ENCODE assay signal across 1 cellular context in the genomic region with DNA sequence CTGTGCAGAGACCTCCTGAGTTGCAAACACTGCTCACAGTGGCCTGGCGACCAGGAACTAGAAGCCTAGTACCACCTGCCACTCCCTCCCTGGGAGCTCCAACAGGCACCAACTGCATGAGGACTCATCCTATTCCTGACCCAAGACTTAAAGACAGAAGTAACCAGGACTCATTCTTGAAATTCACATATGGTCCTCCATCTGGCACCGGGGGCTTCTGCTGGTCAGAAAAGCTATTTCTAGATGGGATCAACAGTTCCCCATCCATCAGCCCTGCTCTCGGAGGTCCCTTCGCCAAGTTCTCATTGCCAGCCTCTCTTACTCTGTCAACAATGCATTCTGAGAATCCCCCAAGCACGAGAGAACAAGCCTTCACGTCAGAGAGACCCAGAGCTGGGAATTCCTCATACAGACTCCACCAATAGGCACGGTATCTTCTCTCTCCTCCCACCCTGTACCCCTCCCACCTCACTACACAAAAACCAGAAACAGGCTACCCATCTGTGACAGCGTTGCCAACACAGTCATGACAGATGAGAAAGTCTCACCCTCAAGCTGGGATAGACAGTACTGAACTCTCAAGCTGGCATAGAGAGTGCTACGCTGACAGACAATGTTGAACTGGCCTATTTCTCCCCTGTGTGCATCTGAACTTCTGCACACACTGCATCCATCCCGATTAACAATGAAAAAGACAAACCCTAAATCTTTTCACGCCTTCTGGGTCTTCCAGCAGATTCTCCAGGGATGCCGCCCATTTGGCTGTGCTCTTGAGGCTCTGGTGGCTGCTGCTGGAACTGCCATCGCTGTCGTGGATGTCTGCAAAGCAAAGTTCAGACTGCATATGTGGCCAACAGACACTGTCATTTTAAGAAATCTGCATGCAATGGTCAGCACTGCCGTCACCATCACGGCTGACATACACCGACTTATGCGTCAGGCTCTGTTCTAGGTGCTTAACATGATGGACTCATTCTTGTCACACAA.
TF ChIP-seq lines count a peak whose summit lies in the region.

No MANE protein-coding gene starts in this region.

TF ChIP-seq in GM23338, 12 proteins besides CTCF, POLR2A, EP300 and RAD21:
- TF ChIP-seq, protein P1, sequence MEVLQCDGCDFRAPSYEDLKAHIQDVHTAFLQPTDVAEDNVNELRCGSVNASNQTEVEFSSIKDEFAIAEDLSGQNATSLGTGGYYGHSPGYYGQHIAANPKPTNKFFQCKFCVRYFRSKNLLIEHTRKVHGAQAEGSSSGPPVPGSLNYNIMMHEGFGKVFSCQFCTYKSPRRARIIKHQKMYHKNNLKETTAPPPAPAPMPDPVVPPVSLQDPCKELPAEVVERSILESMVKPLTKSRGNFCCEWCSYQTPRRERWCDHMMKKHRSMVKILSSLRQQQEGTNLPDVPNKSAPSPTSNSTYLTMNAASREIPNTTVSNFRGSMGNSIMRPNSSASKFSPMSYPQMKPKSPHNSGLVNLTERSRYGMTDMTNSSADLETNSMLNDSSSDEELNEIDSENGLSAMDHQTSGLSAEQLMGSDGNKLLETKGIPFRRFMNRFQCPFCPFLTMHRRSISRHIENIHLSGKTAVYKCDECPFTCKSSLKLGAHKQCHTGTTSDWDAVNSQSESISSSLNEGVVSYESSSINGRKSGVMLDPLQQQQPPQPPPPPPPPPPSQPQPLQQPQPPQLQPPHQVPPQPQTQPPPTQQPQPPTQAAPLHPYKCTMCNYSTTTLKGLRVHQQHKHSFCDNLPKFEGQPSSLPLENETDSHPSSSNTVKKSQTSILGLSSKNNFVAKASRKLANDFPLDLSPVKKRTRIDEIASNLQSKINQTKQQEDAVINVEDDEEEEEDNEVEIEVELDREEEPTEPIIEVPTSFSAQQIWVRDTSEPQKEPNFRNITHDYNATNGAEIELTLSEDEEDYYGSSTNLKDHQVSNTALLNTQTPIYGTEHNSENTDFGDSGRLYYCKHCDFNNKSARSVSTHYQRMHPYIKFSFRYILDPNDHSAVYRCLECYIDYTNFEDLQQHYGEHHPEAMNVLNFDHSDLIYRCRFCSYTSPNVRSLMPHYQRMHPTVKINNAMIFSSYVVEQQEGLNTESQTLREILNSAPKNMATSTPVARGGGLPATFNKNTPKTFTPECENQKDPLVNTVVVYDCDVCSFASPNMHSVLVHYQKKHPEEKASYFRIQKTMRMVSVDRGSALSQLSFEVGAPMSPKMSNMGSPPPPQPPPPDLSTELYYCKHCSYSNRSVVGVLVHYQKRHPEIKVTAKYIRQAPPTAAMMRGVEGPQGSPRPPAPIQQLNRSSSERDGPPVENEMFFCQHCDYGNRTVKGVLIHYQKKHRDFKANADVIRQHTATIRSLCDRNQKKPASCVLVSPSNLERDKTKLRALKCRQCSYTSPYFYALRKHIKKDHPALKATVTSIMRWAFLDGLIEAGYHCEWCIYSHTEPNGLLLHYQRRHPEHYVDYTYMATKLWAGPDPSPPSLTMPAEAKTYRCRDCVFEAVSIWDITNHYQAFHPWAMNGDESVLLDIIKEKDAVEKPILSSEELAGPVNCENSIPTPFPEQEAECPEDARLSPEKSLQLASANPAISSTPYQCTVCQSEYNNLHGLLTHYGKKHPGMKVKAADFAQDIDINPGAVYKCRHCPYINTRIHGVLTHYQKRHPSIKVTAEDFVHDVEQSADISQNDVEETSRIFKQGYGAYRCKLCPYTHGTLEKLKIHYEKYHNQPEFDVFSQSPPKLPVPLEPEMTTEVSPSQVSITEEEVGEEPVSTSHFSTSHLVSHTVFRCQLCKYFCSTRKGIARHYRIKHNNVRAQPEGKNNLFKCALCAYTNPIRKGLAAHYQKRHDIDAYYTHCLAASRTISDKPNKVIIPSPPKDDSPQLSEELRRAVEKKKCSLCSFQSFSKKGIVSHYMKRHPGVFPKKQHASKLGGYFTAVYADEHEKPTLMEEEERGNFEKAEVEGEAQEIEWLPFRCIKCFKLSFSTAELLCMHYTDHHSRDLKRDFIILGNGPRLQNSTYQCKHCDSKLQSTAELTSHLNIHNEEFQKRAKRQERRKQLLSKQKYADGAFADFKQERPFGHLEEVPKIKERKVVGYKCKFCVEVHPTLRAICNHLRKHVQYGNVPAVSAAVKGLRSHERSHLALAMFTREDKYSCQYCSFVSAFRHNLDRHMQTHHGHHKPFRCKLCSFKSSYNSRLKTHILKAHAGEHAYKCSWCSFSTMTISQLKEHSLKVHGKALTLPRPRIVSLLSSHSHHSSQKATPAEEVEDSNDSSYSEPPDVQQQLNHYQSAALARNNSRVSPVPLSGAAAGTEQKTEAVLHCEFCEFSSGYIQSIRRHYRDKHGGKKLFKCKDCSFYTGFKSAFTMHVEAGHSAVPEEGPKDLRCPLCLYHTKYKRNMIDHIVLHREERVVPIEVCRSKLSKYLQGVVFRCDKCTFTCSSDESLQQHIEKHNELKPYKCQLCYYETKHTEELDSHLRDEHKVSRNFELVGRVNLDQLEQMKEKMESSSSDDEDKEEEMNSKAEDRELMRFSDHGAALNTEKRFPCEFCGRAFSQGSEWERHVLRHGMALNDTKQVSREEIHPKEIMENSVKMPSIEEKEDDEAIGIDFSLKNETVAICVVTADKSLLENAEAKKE (CRISPR knock-in tag; IDR thresholded peaks at IDR 0.05), result no peak
- TF ChIP-seq STAT1 (IDR thresholded peaks at IDR 0.05; ENCODE audit: unreplicated experiment), result no peak
- TF ChIP-seq, protein P2, sequence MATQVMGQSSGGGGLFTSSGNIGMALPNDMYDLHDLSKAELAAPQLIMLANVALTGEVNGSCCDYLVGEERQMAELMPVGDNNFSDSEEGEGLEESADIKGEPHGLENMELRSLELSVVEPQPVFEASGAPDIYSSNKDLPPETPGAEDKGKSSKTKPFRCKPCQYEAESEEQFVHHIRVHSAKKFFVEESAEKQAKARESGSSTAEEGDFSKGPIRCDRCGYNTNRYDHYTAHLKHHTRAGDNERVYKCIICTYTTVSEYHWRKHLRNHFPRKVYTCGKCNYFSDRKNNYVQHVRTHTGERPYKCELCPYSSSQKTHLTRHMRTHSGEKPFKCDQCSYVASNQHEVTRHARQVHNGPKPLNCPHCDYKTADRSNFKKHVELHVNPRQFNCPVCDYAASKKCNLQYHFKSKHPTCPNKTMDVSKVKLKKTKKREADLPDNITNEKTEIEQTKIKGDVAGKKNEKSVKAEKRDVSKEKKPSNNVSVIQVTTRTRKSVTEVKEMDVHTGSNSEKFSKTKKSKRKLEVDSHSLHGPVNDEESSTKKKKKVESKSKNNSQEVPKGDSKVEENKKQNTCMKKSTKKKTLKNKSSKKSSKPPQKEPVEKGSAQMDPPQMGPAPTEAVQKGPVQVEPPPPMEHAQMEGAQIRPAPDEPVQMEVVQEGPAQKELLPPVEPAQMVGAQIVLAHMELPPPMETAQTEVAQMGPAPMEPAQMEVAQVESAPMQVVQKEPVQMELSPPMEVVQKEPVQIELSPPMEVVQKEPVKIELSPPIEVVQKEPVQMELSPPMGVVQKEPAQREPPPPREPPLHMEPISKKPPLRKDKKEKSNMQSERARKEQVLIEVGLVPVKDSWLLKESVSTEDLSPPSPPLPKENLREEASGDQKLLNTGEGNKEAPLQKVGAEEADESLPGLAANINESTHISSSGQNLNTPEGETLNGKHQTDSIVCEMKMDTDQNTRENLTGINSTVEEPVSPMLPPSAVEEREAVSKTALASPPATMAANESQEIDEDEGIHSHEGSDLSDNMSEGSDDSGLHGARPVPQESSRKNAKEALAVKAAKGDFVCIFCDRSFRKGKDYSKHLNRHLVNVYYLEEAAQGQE (IDR thresholded peaks at IDR 0.05; ENCODE audit: unreplicated experiment), result no peak
- TF ChIP-seq ZNF114 (CRISPR knock-in tag; IDR thresholded peaks at IDR 0.05), result no peak
- TF ChIP-seq, protein P3, sequence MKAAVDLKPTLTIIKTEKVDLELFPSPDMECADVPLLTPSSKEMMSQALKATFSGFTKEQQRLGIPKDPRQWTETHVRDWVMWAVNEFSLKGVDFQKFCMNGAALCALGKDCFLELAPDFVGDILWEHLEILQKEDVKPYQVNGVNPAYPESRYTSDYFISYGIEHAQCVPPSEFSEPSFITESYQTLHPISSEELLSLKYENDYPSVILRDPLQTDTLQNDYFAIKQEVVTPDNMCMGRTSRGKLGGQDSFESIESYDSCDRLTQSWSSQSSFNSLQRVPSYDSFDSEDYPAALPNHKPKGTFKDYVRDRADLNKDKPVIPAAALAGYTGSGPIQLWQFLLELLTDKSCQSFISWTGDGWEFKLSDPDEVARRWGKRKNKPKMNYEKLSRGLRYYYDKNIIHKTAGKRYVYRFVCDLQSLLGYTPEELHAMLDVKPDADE (IDR thresholded peaks at IDR 0.05), result no peak
- no peak for TF ChIP-seq JUNB (IDR thresholded peaks at IDR 0.05; ENCODE audit: unreplicated experiment)
- TF ChIP-seq ZNF331 (CRISPR knock-in tag; IDR thresholded peaks at IDR 0.05; ENCODE audit: low read depth), result no peak
- no peak for TF ChIP-seq EZH2phosphoT487 (IDR thresholded peaks at IDR 0.05; ENCODE audit: unreplicated experiment)
- TF ChIP-seq POLR2AphosphoS5 (IDR thresholded peaks at IDR 0.05; ENCODE audit: low read depth), result no peak
- TF ChIP-seq EZH2 (IDR thresholded peaks at IDR 0.05; ENCODE audit: low read depth, unreplicated experiment), result no peak
- no peak for TF ChIP-seq CREB1 (CRISPR knock-in tag; IDR thresholded peaks at IDR 0.05; ENCODE audit: low read depth)
- no peak for TF ChIP-seq NANOG (IDR thresholded peaks at IDR 0.05; ENCODE audit: borderline replicate concordance)
